In the genomic region with DNA sequence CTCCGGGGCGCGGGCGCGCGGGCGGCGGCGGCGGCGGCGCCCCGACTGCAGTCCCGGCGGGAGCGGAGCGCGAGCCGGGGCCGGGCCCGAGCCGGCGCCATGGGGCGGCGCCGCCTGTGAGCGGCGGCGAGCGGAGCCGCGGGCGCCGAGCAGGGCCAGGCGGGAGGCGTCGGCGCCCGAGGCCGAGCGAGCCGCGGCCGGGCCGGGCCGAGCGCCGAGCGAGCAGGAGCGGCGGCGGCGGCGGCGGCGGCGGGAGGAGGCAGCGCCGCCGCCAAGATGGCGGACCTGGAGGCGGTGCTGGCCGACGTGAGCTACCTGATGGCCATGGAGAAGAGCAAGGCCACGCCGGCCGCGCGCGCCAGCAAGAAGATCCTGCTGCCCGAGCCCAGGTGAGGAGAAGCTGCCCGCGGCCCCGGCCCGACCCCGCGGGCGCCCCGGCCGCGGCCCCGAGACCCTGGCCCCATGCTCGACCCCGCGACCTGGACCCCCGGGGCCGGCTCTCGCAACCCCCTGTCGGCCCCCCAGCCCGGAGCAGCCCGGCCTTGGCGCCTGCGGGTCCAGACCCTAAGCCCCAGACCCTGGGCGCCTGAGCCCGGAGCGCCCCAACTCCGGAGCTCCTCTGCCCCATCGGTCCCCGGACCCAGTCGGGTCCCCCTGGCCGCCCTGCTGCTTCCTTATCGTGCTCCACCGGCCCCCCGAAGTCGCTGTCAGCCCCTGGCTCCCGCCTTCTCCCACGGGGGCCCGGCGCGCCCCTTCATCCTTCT, we compare ENCODE assay signal across 8 cellular contexts. TPM values are rescaled to one million over a fixed set of nuclear protein-coding genes. Genes with fewer than 3 reads are reported as not detected.
A peak's percentile ranks its signal among the peaks of the same experiment; 100 is the strongest.
DNase-seq lines count a peak whose midpoint lies in the region; ATAC-seq and TF ChIP-seq lines count a peak whose summit lies in the region.

A gene (plus strand): TSS at position 50 of the 764 bp plus-strand sequence. CDS start 227 bp downstream, at position 277.

- H3K27me3 ChIP-seq in endodermal cell (ENCODE audit: control insufficient read depth, insufficient read depth, low read length, poor library complexity, severe bottlenecking) = no peaks in the 10 kb centered on the region

- peak; percentile 54 for DNase-seq in stimulated activated CD4-positive, alpha-beta T cell treated with anti-CD3 and anti-CD28 coated beads, Interleukin-4, amount 100 ng/mL, for 1 hour
- DNase-seq in stimulated activated CD4-positive, alpha-beta T cell treated with anti-CD3 and anti-CD28 coated beads, Interleukin-12 subunit alpha, Interleukin-12 subunit beta, amount 100 ng/mL, for 4 hours = no peak
- DNase-seq in endodermal cell (peak; percentile 75), mesothelial cell of epicardium (ENCODE audit: low spot score in 2 of 2, unreplicated experiment in 2 of 2) (no peak), type B pancreatic cell (ENCODE audit: extremely low spot score, unreplicated experiment) (no peak)

- no peak for TF ChIP-seq EP300 in Ishikawa (IDR thresholded peaks at IDR 0.05; ENCODE audit: borderline replicate concordance)

- ATAC-seq in GM18868 (IDR thresholded peaks at IDR 0.05; ENCODE audit: unreplicated experiment) = no peak

- H3K9me3 Mint-ChIP-seq in endodermal cell (no peaks in the 10 kb centered on the region), mesothelial cell of epicardium (no peaks in the 10 kb centered on the region), type B pancreatic cell (no peaks in the 10 kb centered on the region)

- intact Hi-C loops in T-helper 1 cell treated with Interleukin-12 subunit alpha and Interleukin-12 subunit beta and Interleukin-4 antibody, amounts not matched to agents 30 ng/mL and 1 ng/mL, for 36 hours (cut with micrococcal nuclease) = no loop called here

- H3K36me3 Mint-ChIP-seq in endodermal cell (ENCODE audit: low read depth) (peaks cover 6% of the 10 kb centered on the region), mesothelial cell of epicardium (no peaks in the 10 kb centered on the region), type B pancreatic cell (no peaks in the 10 kb centered on the region)

- peaks cover 22% of the 10 kb centered on the region for H3K27me3 Mint-ChIP-seq in endodermal cell (ENCODE audit: insufficient read depth)
- H3K27me3 Mint-ChIP-seq in mesothelial cell of epicardium (ENCODE audit: low read depth) = no peaks in the 10 kb centered on the region
- H3K27me3 Mint-ChIP-seq in type B pancreatic cell = no peaks in the 10 kb centered on the region

- H3K4me3 Mint-ChIP-seq in endodermal cell = peak within 1 kb of the TSS; percentile 92
- H3K4me3 Mint-ChIP-seq in mesothelial cell of epicardium = peak within 1 kb of the TSS; percentile 93
- peak within 1 kb of the TSS; percentile 93 for H3K4me3 Mint-ChIP-seq in type B pancreatic cell

- no peak for TF ChIP-seq RAD21 in Ishikawa (IDR thresholded peaks at IDR 0.05; ENCODE audit: low read depth)

- TF ChIP-seq CTCF in endodermal cell (conservative IDR thresholded peaks at IDR 0.05) (no peak), mesothelial cell of epicardium (IDR thresholded peaks at IDR 0.05; ENCODE audit: unreplicated experiment) (no peak), type B pancreatic cell (conservative IDR thresholded peaks at IDR 0.05) (no peak)

- peak within 1 kb of the TSS; percentile 57 for H3K9ac ChIP-seq in endodermal cell (ENCODE audit: extremely low read depth, low read length, poor library complexity, severe bottlenecking)

- H3K27ac ChIP-seq in endodermal cell (ENCODE audit: low read depth, low read length) = no peak within 1 kb of the TSS

- peaks cover 26% of the 10 kb centered on the region for H3K36me3 ChIP-seq in endodermal cell (ENCODE audit: control insufficient read depth, insufficient read depth, low read length)

- peak within 1 kb of the TSS; percentile 74 for H3K27ac Mint-ChIP-seq in endodermal cell
- peak within 1 kb of the TSS; percentile 92 for H3K27ac Mint-ChIP-seq in mesothelial cell of epicardium
- peak within 1 kb of the TSS; percentile 90 for H3K27ac Mint-ChIP-seq in type B pancreatic cell

- 0% methylated on average over 49 to 110 of the region's 110 CpGs for WGBS in endodermal cell (ENCODE audit: insufficient coverage in 1 of 2, insufficient read length in 1 of 2), 2 experiments

- peaks cover 19% of the 10 kb centered on the region for H3K4me1 ChIP-seq in endodermal cell (ENCODE audit: control insufficient read depth, insufficient read depth, low read length)

- H3K4me3 ChIP-seq in endodermal cell (ENCODE audit: low read length) = peak within 1 kb of the TSS; percentile 90

- peaks cover 41% of the 10 kb centered on the region for H3K4me1 Mint-ChIP-seq in endodermal cell
- H3K4me1 Mint-ChIP-seq in mesothelial cell of epicardium = peaks cover 50% of the 10 kb centered on the region
- H3K4me1 Mint-ChIP-seq in type B pancreatic cell (ENCODE audit: unreplicated experiment) = peaks cover 42% of the 10 kb centered on the region

- no peaks in the 10 kb centered on the region for H3K9me3 ChIP-seq in endodermal cell (ENCODE audit: control insufficient read depth, low read length)

TF ChIP-seq in Ishikawa, 13 proteins besides CTCF, POLR2A, EP300 and RAD21:
- TF ChIP-seq, protein P1, sequence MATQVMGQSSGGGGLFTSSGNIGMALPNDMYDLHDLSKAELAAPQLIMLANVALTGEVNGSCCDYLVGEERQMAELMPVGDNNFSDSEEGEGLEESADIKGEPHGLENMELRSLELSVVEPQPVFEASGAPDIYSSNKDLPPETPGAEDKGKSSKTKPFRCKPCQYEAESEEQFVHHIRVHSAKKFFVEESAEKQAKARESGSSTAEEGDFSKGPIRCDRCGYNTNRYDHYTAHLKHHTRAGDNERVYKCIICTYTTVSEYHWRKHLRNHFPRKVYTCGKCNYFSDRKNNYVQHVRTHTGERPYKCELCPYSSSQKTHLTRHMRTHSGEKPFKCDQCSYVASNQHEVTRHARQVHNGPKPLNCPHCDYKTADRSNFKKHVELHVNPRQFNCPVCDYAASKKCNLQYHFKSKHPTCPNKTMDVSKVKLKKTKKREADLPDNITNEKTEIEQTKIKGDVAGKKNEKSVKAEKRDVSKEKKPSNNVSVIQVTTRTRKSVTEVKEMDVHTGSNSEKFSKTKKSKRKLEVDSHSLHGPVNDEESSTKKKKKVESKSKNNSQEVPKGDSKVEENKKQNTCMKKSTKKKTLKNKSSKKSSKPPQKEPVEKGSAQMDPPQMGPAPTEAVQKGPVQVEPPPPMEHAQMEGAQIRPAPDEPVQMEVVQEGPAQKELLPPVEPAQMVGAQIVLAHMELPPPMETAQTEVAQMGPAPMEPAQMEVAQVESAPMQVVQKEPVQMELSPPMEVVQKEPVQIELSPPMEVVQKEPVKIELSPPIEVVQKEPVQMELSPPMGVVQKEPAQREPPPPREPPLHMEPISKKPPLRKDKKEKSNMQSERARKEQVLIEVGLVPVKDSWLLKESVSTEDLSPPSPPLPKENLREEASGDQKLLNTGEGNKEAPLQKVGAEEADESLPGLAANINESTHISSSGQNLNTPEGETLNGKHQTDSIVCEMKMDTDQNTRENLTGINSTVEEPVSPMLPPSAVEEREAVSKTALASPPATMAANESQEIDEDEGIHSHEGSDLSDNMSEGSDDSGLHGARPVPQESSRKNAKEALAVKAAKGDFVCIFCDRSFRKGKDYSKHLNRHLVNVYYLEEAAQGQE (IDR thresholded peaks at IDR 0.05; ENCODE audit: low read depth) = no peak
- no peak for TF ChIP-seq NFIC (IDR thresholded peaks at IDR 0.05)
- peak; percentile 49; the same call in 1 of the 2 replicates for TF ChIP-seq TAF1 (IDR thresholded peaks at IDR 0.05; ENCODE audit: low read depth)
- TF ChIP-seq, protein P2, sequence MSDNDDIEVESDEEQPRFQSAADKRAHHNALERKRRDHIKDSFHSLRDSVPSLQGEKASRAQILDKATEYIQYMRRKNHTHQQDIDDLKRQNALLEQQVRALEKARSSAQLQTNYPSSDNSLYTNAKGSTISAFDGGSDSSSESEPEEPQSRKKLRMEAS (IDR thresholded peaks at IDR 0.05) = no peak
- TF ChIP-seq EGR1 (IDR thresholded peaks at IDR 0.05) = no peak
- peak; percentile 86 for TF ChIP-seq YY1 (IDR thresholded peaks at IDR 0.05; ENCODE audit: low read depth)
- TF ChIP-seq CEBPB (IDR thresholded peaks at IDR 0.05) = no peak
- no peak for TF ChIP-seq TEAD4 (IDR thresholded peaks at IDR 0.05)

RNA-seq across cellular contexts. Expression of the gene that starts here (rescaled TPM):
- total RNA-seq in T-helper 1 cell treated with Interleukin-12 subunit alpha and Interleukin-12 subunit beta and Interleukin-4 antibody, amounts not matched to agents 30 ng/mL and 1 ng/mL, for 36 hours = 351 and 369 TPM in 2 replicates
- total RNA-seq in endodermal cell (10 to 100 TPM; 58.0 to 61.7 TPM), mesothelial cell of epicardium (46.4 to 48.4 TPM (median 46.5 TPM) in 3 replicates), type B pancreatic cell (ENCODE audit: low replicate concordance) (53.1 and 62.2 TPM in 2 replicates)
- polyA plus RNA-seq in endodermal cell (2013, experiment 1 of 2) = 43.5 TPM
- polyA plus RNA-seq in endodermal cell (2013, experiment 2 of 2) = 39.5 TPM

Comparison
In these comparisons a context has a peak if more than half of its experiments do, and no peak if none do; other contexts are left out.
1. DNase-seq: peak in stimulated activated CD4-positive, alpha-beta T cell treated with anti-CD3 and anti-CD28 coated beads, Interleukin-4, amount 100 ng/mL, for 1 hour (single experiment) and endodermal cell (single experiment); none in stimulated activated CD4-positive, alpha-beta T cell treated with anti-CD3 and anti-CD28 coated beads, Interleukin-12 subunit alpha, Interleukin-12 subunit beta, amount 100 ng/mL, for 4 hours (single experiment), mesothelial cell of epicardium (0 of 2) and type B pancreatic cell (single experiment).
2. Peak in every context shown above with its lines, with median percentiles within 50 percentile points of each other: H3K27ac Mint-ChIP-seq and H3K4me3 Mint-ChIP-seq.